In the genomic region with DNA sequence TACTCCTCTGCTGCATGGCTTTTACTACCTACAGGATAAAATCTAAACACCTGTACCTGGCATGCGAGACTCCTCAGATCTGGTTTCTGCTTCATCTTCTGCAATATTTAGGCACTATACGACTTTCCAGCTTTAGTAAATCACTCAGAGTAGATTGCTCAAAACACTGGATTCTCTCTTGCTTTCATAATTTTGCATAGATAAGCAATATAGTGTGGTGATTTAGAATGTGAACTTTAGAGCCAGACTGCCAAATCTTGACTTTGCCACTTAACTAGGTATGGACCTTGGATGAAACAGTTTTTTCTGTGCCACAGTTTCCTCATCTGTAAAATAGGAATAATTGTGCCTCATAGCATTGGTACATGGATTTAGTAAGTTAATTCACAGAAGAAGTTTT, we compare ENCODE assay signal across 33 cellular contexts.
"Had no signal": no experiment of that assay in that cellular context is flagged by ENCODE, and none has a peak within 500 bp of the region (broad histone marks: within the 10 kb centered on the region; RNA-seq: fewer than 3 reads in every experiment).

No MANE protein-coding gene starts in this region.

- H3K27me3 ChIP-seq: adrenal gland, body of pancreas, brain microvascular endothelial cell, breast epithelium had no signal

- DNase-seq: activated B cell treated with CpG ODN at 0.5 μM for 24 hours; activated CD4-positive, alpha-beta memory T cell treated with anti-CD3 and anti-CD28 coated beads for 36 hours; activated CD4-positive, alpha-beta T cell treated with anti-CD3 and anti-CD28 coated beads for 4 hours; activated CD4-positive, alpha-beta T cell treated with anti-CD3 and anti-CD28 coated beads, Interleukin-2, amount 50 U/mL, for 1 hour; activated CD4-positive, alpha-beta T cell treated with anti-CD3 and anti-CD28 coated beads, Interleukin-2, amount 50 U/mL, for 4 hours; activated CD4-positive, CD25-positive, alpha-beta regulatory T cell treated with anti-CD3 and anti-CD28 coated beads, Interleukin-2, amount 50 U/mL, for 72 hours; activated CD8-positive, alpha-beta memory T cell treated with anti-CD3 and anti-CD28 coated beads, Interleukin-2, amount 50 U/mL, for 4 hours; activated CD8-positive, alpha-beta T cell treated with anti-CD3 and anti-CD28 coated beads for 36 hours; activated effector memory CD4-positive, alpha-beta T cell treated with anti-CD3 and anti-CD28 coated beads, Interleukin-2, amount 50 U/mL, for 16 hours; activated gamma-delta T cell treated with Interleukin-2 at 50 U/mL for 16 hours; activated naive CD4-positive, alpha-beta T cell; activated naive CD4-positive, alpha-beta T cell treated with anti-CD3 and anti-CD28 coated beads for 36 hours; activated naive CD4-positive, alpha-beta T cell treated with anti-CD3 and anti-CD28 coated beads, Interleukin-2, amount 50 U/mL, for 16 hours; activated naive CD8-positive, alpha-beta T cell treated with anti-CD3 and anti-CD28 coated beads for 36 hours; activated T-cell treated with anti-CD3 and anti-CD28 coated beads for 4 hours; activated T-cell treated with anti-CD3 and anti-CD28 coated beads, Interleukin-2, amount 50 U/mL, for 1 hour; activated T-cell treated with anti-CD3 and anti-CD28 coated beads, Interleukin-2, amount 50 U/mL, for 4 hours; activated T-cell treated with anti-CD3 and anti-CD28 coated beads, Interleukin-2, amount 50 U/mL, for 72 hours; adrenal gland; amniotic stem cell; aorta; body of pancreas; brain microvascular endothelial cell; central memory CD4-positive, alpha-beta T cell; T-helper 2 cell; T-helper 9 cell had no signal

- ATAC-seq: activated CD8-positive, alpha-beta T cell treated with anti-CD3 and anti-CD28 coated beads for 36 hours; activated naive CD4-positive, alpha-beta T cell treated with anti-CD3 and anti-CD28 coated beads, Interleukin-2, amount 50 U/mL, for 72 hours; activated T-cell treated with anti-CD3 and anti-CD28 coated beads, Interleukin-2, amount 50 U/mL, for 4 hours; activated T-cell treated with anti-CD3 and anti-CD28 coated beads, Interleukin-2, amount 50 U/mL, for 72 hours; activated T-helper 17 cell treated with anti-CD3 and anti-CD28 coated beads, Interleukin-2, amount 50 U/mL, for 72 hours; body of pancreas had no signal

- H3K9me3 ChIP-seq: adrenal gland, body of pancreas, breast epithelium had no signal

- H3K4me1 ChIP-seq: breast epithelium had no signal

- H3K4me3 ChIP-seq: adrenal gland, body of pancreas, breast epithelium had no signal

- H3K27ac ChIP-seq: adrenal gland, body of pancreas, brain microvascular endothelial cell, breast epithelium, VCaP had no signal

- FAIRE-seq: astrocyte, colon, TTC549 had no signal

- H3K36me3 ChIP-seq: adrenal gland, brain microvascular endothelial cell, breast epithelium had no signal
